16 cellular contexts compared by ENCODE assay signal in genomic region chr11:69233761-69234136, GRCh38.
DNase-seq lines count a peak whose midpoint lies in the region; ATAC-seq and TF ChIP-seq lines count a peak whose summit lies in the region.
"Had no signal": no experiment of that assay in that cellular context is flagged by ENCODE, and none has a peak within 500 bp of the region (broad histone marks: within the 10 kb centered on the region; RNA-seq: fewer than 3 reads in every experiment).

No MANE protein-coding gene starts in this region.

- H3K27me3 ChIP-seq in H9 (ENCODE audit: insufficient read depth, low read length), result no peaks in the 10 kb centered on the region
- no peaks in the 10 kb centered on the region for H3K27me3 ChIP-seq in endodermal cell (ENCODE audit: control insufficient read depth, insufficient read depth, low read length, poor library complexity, severe bottlenecking)
- H3K27me3 ChIP-seq in thyroid gland, result no peaks in the 10 kb centered on the region
- H3K27me3 ChIP-seq: SJCRH30 had no signal

- H3K79me1 ChIP-seq in H9 (ENCODE audit: insufficient read depth, low read depth, low read length, poor library complexity, severe bottlenecking), result no peaks in the 10 kb centered on the region

- H2BK20ac ChIP-seq in H9 (ENCODE audit: low read depth, low read length, poor library complexity, severe bottlenecking), result no peak overlapping the region

- H3K23ac ChIP-seq in H9 (ENCODE audit: insufficient read length, low read depth, low read length), result no peak overlapping the region

- no peak overlapping the region for H2AK5ac ChIP-seq in H9 (ENCODE audit: insufficient read length, low read length)

- H3K27me3 Mint-ChIP-seq in H9 (ENCODE audit: low read depth), result peaks cover 13% of the 10 kb centered on the region
- H3K27me3 Mint-ChIP-seq in endodermal cell (ENCODE audit: insufficient read depth), result peaks cover 1% of the 10 kb centered on the region

- WGBS in H9 (ENCODE audit: extremely low coverage, insufficient read length, low lambda C conversion rate), result no CpG with 5 or more reads among the region's 11 CpGs
- WGBS in endodermal cell (ENCODE audit: insufficient coverage in 1 of 2, insufficient read length in 1 of 2), 2 experiments, result 96% methylated on average over 11 of the region's 11 CpGs
- 75 to 80% methylated on average over 11 of the region's 11 CpGs for WGBS in thyroid gland, 2 donors

- no peak for TF ChIP-seq CTCF in H9 (conservative IDR thresholded peaks at IDR 0.05)
- TF ChIP-seq CTCF in endodermal cell (conservative IDR thresholded peaks at IDR 0.05), result no peak
- no peak for TF ChIP-seq CTCF in thyroid gland (IDR thresholded peaks at IDR 0.05)

- intact Hi-C loops in sciatic nerve (cut with DNase I), result loop anchor here (5.0 kb wide), 1 partner anchor 1546 kb away; no protein-coding TSS in a partner anchor
- intact Hi-C loops in thyroid gland (cut with DNase I), result no loop called here

- no peak overlapping the region for H2BK12ac ChIP-seq in H9 (ENCODE audit: insufficient read length, low read depth, low read length)

- H3K36me3 Mint-ChIP-seq in H9 (ENCODE audit: insufficient read depth in 1 of 3, low read depth in 3 of 3) (no peaks in the 10 kb centered on the region), endodermal cell (ENCODE audit: low read depth) (no peaks in the 10 kb centered on the region)
- H3K36me3 Mint-ChIP-seq: CD8-positive, alpha-beta T cell had no signal

- no peak overlapping the region for H4K8ac ChIP-seq in H9 (replicated peaks; ENCODE audit: insufficient read length, low read depth, low read length)

- H3K14ac ChIP-seq in H9 (ENCODE audit: insufficient read depth, low read length), result no peak overlapping the region

- H3K23me2 ChIP-seq in H9 (ENCODE audit: insufficient read length, low read depth, low read length, poor library complexity, severe bottlenecking), result no peaks in the 10 kb centered on the region

- H3K27ac ChIP-seq in H9 (ENCODE audit: insufficient read length, low read depth, low read length) (no peak overlapping the region), endodermal cell (ENCODE audit: low read depth, low read length) (peak overlapping the region; percentile 17), thyroid gland (no peak overlapping the region)
- H3K27ac ChIP-seq: SJCRH30 had no signal

- no peak overlapping the region for H2BK120ac ChIP-seq in H9 (ENCODE audit: low read depth, low read length, poor library complexity, severe bottlenecking)

- no peaks in the 10 kb centered on the region for H3K4me1 ChIP-seq in H9 (ENCODE audit: insufficient read depth, low read length)
- no peaks in the 10 kb centered on the region for H3K4me1 ChIP-seq in endodermal cell (ENCODE audit: control insufficient read depth, insufficient read depth, low read length)
- H3K4me1 ChIP-seq in thyroid gland, result no peaks in the 10 kb centered on the region
- H3K4me1 ChIP-seq: SJCRH30 had no signal

- no peak overlapping the region for H4K5ac ChIP-seq in H9 (ENCODE audit: insufficient read length, low read depth, low read length)

- H3K4me3 Mint-ChIP-seq in H9 (no peak overlapping the region), endodermal cell (no peak overlapping the region)
- H3K4me3 Mint-ChIP-seq: B cell; CD8-positive, alpha-beta T cell had no signal

- no peaks in the 10 kb centered on the region for H4K20me1 ChIP-seq in H9 (ENCODE audit: control insufficient read depth, insufficient read depth, insufficient read length)

- ATAC-seq in sciatic nerve (no peak), GM21825 (IDR thresholded peaks at IDR 0.05; ENCODE audit: unreplicated experiment) (no peak)
- ATAC-seq: CD8-positive, alpha-beta T cell; HepG2 had no signal

- no peaks in the 10 kb centered on the region for H3K36me3 ChIP-seq in endodermal cell (ENCODE audit: control insufficient read depth, insufficient read depth, low read length)
- no peaks in the 10 kb centered on the region for H3K36me3 ChIP-seq in thyroid gland
- H3K36me3 ChIP-seq: SJCRH30 had no signal

- TF ChIP-seq POLR2A in erythroblast (IDR thresholded peaks at IDR 0.05; ENCODE audit: low read length) (no peak), thyroid gland (IDR thresholded peaks at IDR 0.05) (no peak)

- H3K56ac ChIP-seq in H9 (ENCODE audit: insufficient read length, low read depth, low read length), result no peak overlapping the region

- H3K9me3 ChIP-seq in H9 (ENCODE audit: control insufficient read depth, low read depth, low read length) (no peaks in the 10 kb centered on the region), endodermal cell (ENCODE audit: control insufficient read depth, low read length) (no peaks in the 10 kb centered on the region), thyroid gland (no peaks in the 10 kb centered on the region)
- H3K9me3 ChIP-seq: SJCRH30 had no signal

- no peak overlapping the region for H2AFZ ChIP-seq in H9 (ENCODE audit: low read length)

- no peak overlapping the region for H3K4ac ChIP-seq in H9 (ENCODE audit: low read depth, low read length)

- no peak overlapping the region for H4K91ac ChIP-seq in H9 (ENCODE audit: insufficient read length, low read depth, low read length)

- H3K9ac ChIP-seq in H9 (ENCODE audit: extremely low read depth, insufficient read length, low read length) (no peak overlapping the region), endodermal cell (ENCODE audit: extremely low read depth, low read length, poor library complexity, severe bottlenecking) (no peak overlapping the region)

- H3K27ac Mint-ChIP-seq in H9, result peak overlapping the region in 1 of 3 experiments; percentile 36; a peak in 1 of 7 replicates
- H3K27ac Mint-ChIP-seq in endodermal cell, result no peak overlapping the region
- H3K27ac Mint-ChIP-seq: B cell; CD8-positive, alpha-beta T cell had no signal

- H3K9me3 Mint-ChIP-seq in H9 (no peaks in the 10 kb centered on the region; a peak in 2 of 5 replicates), endodermal cell (no peaks in the 10 kb centered on the region)
- H3K9me3 Mint-ChIP-seq: CD8-positive, alpha-beta T cell had no signal

- H3K4me1 Mint-ChIP-seq in H9, result no peaks in the 10 kb centered on the region; a peak in 1 of 4 replicates
- H3K4me1 Mint-ChIP-seq in endodermal cell, result no peaks in the 10 kb centered on the region
- H3K4me1 Mint-ChIP-seq: B cell had no signal

- no peak overlapping the region for H3K4me3 ChIP-seq in endodermal cell (ENCODE audit: low read length)
- no peak overlapping the region for H3K4me3 ChIP-seq in thyroid gland (replicated peaks in 1 of 3)
- H3K4me3 ChIP-seq: SJCRH30 had no signal

- no peak overlapping the region for H2BK15ac ChIP-seq in H9 (ENCODE audit: low read depth, low read length)

- H2BK5ac ChIP-seq in H9 (ENCODE audit: insufficient read length, low read length), result no peak overlapping the region

- no peak overlapping the region for H3K18ac ChIP-seq in H9 (ENCODE audit: insufficient read length, low read depth, low read length)

- no peak overlapping the region for H3T11ph ChIP-seq in H9 (ENCODE audit: low read length)

- H3K4me2 ChIP-seq in H9 (ENCODE audit: insufficient read depth, insufficient read length, low read length), result no peak overlapping the region

- no peaks in the 10 kb centered on the region for H3K79me2 ChIP-seq in H9 (ENCODE audit: insufficient read depth, low read length)

- DNase-seq in DMS153 treated with DMSO at 0.1 percent for 48 hours (lab: John Stamatoyannopoulos, UW; ENCODE audit: unreplicated experiment) (peak; percentile 33), H9 (peak; percentile 5), endodermal cell (peak; percentile 13), sciatic nerve (ENCODE audit: low spot score) (peak; percentile 43), erythroblast (lab: John Stamatoyannopoulos, UW) (no peak), thyroid gland (no peak)
- DNase-seq: H7, Karpas-422, MM.1S, NCI-H187 treated with DMSO at 0.1 percent for 48 hours, NCI-H2171 treated with DMSO at 0.1 percent for 48 hours, SJCRH30 had no signal

Comparison
In these comparisons a context has a peak if more than half of its experiments do, and no peak if none do; other contexts are left out.
1. DNase-seq: peak in DMS153 treated with DMSO at 0.1 percent for 48 hours (single experiment), H9 (single experiment), endodermal cell (single experiment) and sciatic nerve (single experiment); none in erythroblast (0 of 2) and thyroid gland (0 of 2).